8 cellular contexts compared by ENCODE assay signal in the genomic region with DNA sequence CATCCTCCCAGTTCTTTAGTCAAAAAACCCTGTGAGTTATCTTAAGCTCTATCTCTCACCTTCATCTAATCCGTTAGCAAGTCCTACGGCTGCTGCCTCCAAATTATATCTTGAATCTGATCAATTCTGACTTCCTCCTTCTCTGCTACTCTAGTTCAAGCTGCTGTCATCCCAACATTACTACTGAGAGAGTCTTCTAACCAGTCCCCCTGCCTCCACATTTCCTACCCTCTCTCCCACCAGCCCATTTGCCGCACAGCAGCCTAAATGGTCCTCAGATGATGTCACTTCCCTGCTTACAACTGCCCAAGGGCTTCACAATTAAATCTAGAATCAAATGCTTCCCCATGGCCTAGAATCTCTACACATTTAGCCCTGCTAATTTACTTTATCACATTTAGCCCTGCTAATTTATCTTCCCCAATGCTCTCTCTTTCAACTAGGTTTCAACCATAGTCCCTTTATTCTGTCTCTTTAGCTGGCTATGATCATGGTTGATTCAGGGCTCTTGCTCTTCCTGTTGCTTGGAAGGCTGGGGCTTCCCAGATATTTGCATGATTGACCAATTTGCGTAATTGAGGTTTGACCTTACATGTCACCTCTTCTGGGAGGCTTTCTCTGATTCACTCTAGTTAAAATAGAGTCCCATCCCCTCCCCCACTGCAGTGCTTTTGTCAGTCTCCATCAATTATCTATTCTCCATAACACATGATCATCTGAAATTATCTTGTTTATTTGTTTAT.
A peak's percentile ranks its signal among the peaks of the same experiment; 100 is the strongest.
DNase-seq lines count a peak whose midpoint lies in the region; ATAC-seq lines count a peak whose summit lies in the region.

No MANE protein-coding gene starts in this region.

- DNase-seq in NOMO-1 treated with DMSO at 0.1 percent for 48 hours (lab: John Stamatoyannopoulos, UW; ENCODE audit: unreplicated experiment) (peak; percentile 24), NOMO-1 (lab: John Stamatoyannopoulos, UW; ENCODE audit: unreplicated experiment in 2 of 2) (no peak), NCI-H1436 treated with DMSO at 0.1 percent for 48 hours (lab: John Stamatoyannopoulos, UW) (peak; percentile 24), iris pigment epithelial cell (ENCODE audit: low read depth) (peak; percentile 85), NCI-H187 (lab: John Stamatoyannopoulos, UW) (no peak), hypothalamus (lab: John Stamatoyannopoulos, UW) (no peak), germinal center (ENCODE audit: low spot score) (no peak)

- peak; percentile 96 for ATAC-seq in HG02623 (IDR thresholded peaks at IDR 0.05; ENCODE audit: unreplicated experiment)

Comparison
In these comparisons a context has a peak if more than half of its experiments do, and no peak if none do; other contexts are left out.
1. DNase-seq: peak in NOMO-1 treated with DMSO at 0.1 percent for 48 hours (single experiment), NCI-H1436 treated with DMSO at 0.1 percent for 48 hours (single experiment) and iris pigment epithelial cell (single experiment); none in NOMO-1 (0 of 2), NCI-H187 (0 of 2), hypothalamus (0 of 51) and germinal center (single experiment).